In the genomic region with DNA sequence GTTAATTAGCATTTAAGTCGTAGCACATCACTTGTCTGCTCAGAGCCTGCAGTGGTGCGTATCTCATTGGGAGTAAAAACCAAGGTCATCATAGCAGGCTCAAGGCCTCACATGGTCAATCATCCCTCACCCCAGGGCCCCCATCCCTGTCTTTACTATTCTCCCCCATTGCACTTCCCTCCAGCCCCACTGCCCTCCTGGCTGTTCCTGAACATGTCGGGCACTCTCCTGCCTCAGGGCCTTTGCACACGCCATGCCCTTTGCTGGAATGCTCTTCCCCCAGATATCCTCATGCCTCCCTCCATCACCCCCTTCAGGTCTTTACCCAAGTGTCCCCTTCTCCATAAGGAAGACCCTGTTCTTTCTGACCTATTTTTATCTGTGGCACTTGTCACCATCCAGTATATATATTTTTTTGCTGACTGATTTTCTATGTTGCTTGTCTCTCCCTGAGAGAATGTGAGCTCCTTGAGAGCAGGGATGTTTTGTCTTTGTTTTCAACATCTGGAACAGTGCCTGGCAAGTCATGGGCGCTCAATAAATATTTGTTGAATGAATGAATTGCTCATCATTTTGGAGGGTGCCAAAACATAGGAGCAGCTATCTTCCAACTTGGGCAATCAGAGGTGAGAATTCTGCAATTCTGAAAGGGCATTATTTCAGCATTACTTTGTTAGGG, we compare ENCODE assay signal across 29 cellular contexts.
"Had no signal": no experiment of that assay in that cellular context is flagged by ENCODE, and none has a peak within 500 bp of the region (broad histone marks: within the 10 kb centered on the region; RNA-seq: fewer than 3 reads in every experiment).

No MANE protein-coding gene starts in this region.

- H3K27ac ChIP-seq: epithelial cell of prostate, gastrocnemius medialis, hepatocyte, ovary, prostate gland, upper lobe of left lung had no signal

- H3K4me3 ChIP-seq: esophagus squamous epithelium, gastrocnemius medialis, hepatocyte, ovary, prostate gland, skin epidermis, upper lobe of left lung had no signal

- ATAC-seq: activated CD8-positive, alpha-beta memory T cell treated with anti-CD3 and anti-CD28 coated beads, Interleukin-2, amount 10 ng/mL, durations not matched to agents 7 days and 5 days; activated CD8-positive, alpha-beta T cell treated with anti-CD3 and anti-CD28 coated beads, Interleukin-2, amount 10 ng/mL, durations not matched to agents 7 days and 5 days; activated naive CD8-positive, alpha-beta T cell treated with anti-CD3 and anti-CD28 coated beads, Interleukin-2, amount 50 U/mL, for 24 hours; gastrocnemius medialis; left colon; sciatic nerve; stimulated activated memory B cell treated with anti-CD40 and anti-IgM and Interleukin-4, amounts not matched to agents 10 μg/mL and 1 μg/mL and 100 μg/mL, for 72 hours; stimulated activated naive CD8-positive, alpha-beta T cell treated with anti-CD3 and anti-CD28 coated beads, Interleukin-15, amount 100 ng/mL, for 72 hours had no signal

- DNase-seq: activated B cell treated with CpG ODN at 0.5 μM for 24 hours; activated CD4-positive, alpha-beta T cell treated with anti-CD3 and anti-CD28 coated beads, Interleukin-2, amount 50 U/mL, for 1 hour; activated CD8-positive, alpha-beta memory T cell treated with anti-CD3 and anti-CD28 coated beads, Interleukin-2, amount 10 ng/mL, durations not matched to agents 7 days and 5 days; activated CD8-positive, alpha-beta T cell treated with anti-CD3 and anti-CD28 coated beads, Interleukin-2, amount 10 ng/mL, durations not matched to agents 7 days and 5 days; activated naive CD8-positive, alpha-beta T cell treated with anti-CD3 and anti-CD28 coated beads, Interleukin-2, amount 50 U/mL, for 24 hours; activated T-cell treated with anti-CD3 and anti-CD28 coated beads, Interleukin-2, amount 50 U/mL, for 48 hours; amygdala; dermis blood vessel endothelial cell; effector CD4-positive, alpha-beta T cell; esophagus squamous epithelium; gastrocnemius medialis; glutamatergic neuron; kidney; left colon; naive B cell; ovary; retina; stimulated activated CD4-positive, alpha-beta T cell treated with anti-CD3 and anti-CD28 coated beads, Interleukin-4, amount 100 ng/mL, for 24 hours; stimulated activated naive CD8-positive, alpha-beta T cell treated with anti-CD3 and anti-CD28 coated beads, Interleukin-15, amount 100 ng/mL, for 72 hours; substantia nigra; T-helper 2 cell had no signal

- H3K4me1 ChIP-seq: gastrocnemius medialis, prostate gland, upper lobe of left lung had no signal

- H3K9me3 ChIP-seq: esophagus squamous epithelium, gastrocnemius medialis, ovary, prostate gland, upper lobe of left lung had no signal

- H2AFZ ChIP-seq: hepatocyte had no signal

- FAIRE-seq: colon, kidney had no signal

- H3K36me3 ChIP-seq: esophagus squamous epithelium, gastrocnemius medialis, ovary, prostate gland, upper lobe of left lung had no signal

- H3K79me2 ChIP-seq: hepatocyte had no signal

- H3K4me2 ChIP-seq: hepatocyte had no signal

- H3K27me3 ChIP-seq: esophagus squamous epithelium, gastrocnemius medialis, hepatocyte, ovary, upper lobe of left lung had no signal
